ENCODE assay signal across 8 cellular contexts in the genomic region with DNA sequence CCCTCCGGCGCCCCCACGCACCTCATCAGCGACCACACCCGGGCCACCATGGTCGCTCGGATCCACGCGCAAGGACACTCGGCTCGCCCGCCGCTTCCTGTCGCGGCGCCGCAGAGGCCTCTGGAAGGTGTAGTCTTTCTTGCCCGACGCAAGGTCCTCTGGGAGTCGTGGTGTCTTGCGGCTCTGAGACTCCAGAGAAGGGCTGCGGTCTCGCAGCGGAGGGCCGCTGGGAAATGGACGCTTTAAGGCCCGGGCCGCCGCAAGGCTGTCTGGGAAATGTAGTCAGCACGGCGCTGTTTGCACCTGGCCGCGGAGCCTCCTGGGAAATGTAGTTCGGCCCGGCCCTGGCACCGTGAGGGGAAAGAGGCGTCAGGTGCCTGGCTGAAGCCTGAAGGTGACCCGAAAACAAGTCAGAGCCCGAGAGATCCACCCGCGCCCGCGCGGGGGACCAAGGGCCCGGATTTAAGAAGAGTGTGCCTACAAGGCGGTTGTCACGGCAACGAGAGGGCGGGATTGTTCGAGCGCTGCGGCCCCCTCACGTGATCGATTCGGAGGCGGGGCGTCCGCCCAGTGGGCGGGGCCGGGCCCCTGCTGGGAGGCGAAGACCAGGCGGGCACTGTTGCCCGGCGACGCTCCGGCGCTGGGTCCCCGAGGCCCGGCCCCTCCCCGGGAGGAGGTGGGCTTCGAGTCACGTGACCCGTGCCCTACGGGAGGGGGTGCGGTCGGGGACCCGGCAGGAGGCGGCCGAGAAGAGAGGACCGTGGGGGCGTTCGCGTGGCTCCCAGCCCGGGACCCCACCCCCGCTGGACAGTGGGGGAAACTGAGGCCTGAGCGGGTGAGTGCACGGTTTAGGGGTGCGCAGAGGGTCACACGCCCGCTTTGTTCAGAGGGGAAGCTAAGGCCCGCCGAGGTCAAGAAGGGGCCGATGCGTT. TPM values are rescaled to one million over a fixed set of nuclear protein-coding genes. Genes with fewer than 3 reads are reported as not detected.
DNase-seq lines count a peak whose midpoint lies in the region; FAIRE-seq and TF ChIP-seq lines count a peak whose summit lies in the region.

Gene HSD11B1L (plus strand): TSS at position 591 of the 932 bp plus-strand sequence. CDS start 3,806 bp downstream, outside the sequence.
A gene with protein sequence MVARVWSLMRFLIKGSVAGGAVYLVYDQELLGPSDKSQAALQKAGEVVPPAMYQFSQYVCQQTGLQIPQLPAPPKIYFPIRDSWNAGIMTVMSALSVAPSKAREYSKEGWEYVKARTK (minus strand): TSS at position 80 of the 932 bp plus-strand sequence. CDS start 30 bp downstream, at position 50.

- 0 to 2% (median 1%) methylated on average over 59 to 94 of the region's 94 CpGs for WGBS in stomach, 5 donors

- H2AFZ ChIP-seq in Loucy (ENCODE audit: low read length), result peak within 1 kb of the TSS; percentile 97
- peak within 1 kb of the TSS; percentile 44 for H2AFZ ChIP-seq in neural cell (ENCODE audit: low read depth, low read length)

- DNase-seq in EL (peak; percentile 99), H54 (ENCODE audit: insufficient read length, low spot score) (peak; percentile 97), activated gamma-delta T cell (lab: John Stamatoyannopoulos, UW) (peak; percentile 95), fibroblast of villous mesenchyme (ENCODE audit: low read depth) (peak; percentile 99), stomach (peak; percentile 98)

- peaks cover 7% of the 10 kb centered on the region; the same call in 1 of the 2 replicates for H3K79me2 ChIP-seq in Loucy (ENCODE audit: insufficient read depth, low read length)
- peaks cover 19% of the 10 kb centered on the region for H3K79me2 ChIP-seq in neural cell (replicated peaks; ENCODE audit: insufficient read depth, low read length)

- H3F3A ChIP-seq in Loucy (ENCODE audit: low read depth) (no peaks in the 10 kb centered on the region), neural cell (ENCODE audit: insufficient read depth, low read length, poor library complexity, severe bottlenecking) (no peaks in the 10 kb centered on the region)

- H3K4me1 ChIP-seq in Loucy (ENCODE audit: insufficient read depth, low read length, poor library complexity, severe bottlenecking), result no peaks in the 10 kb centered on the region
- H3K4me1 ChIP-seq in stomach, result peaks cover 13 to 26% (median 24%) of the 10 kb centered on the region in 4 donors

- H3K4me3 ChIP-seq in Loucy (ENCODE audit: low read length, poor library complexity, severe bottlenecking) (peak within 1 kb of the TSS; percentile 100), fibroblast of villous mesenchyme (ENCODE audit: low read depth, low read length) (peak within 1 kb of the TSS; percentile 99), neural cell (ENCODE audit: low read length) (peak within 1 kb of the TSS; percentile 84), stomach (peak within 1 kb of the TSS; percentile 70 to 98 (median 80))

- intact Hi-C loops in stomach (cut with DNase I; ENCODE audit: low total_unique reads), result no loop called here

- TF ChIP-seq POLR2A in H54 (IDR thresholded peaks at IDR 0.05; ENCODE audit: low read depth, low read length), result peak; percentile 44; the same call in 1 of the 2 replicates
- TF ChIP-seq POLR2A in Raji (IDR thresholded peaks at IDR 0.05; ENCODE audit: insufficient read depth, low read depth, low read length), result peak; percentile 86
- no peak for TF ChIP-seq POLR2A in stomach (IDR thresholded peaks at IDR 0.05)

- H3K27ac ChIP-seq in neural cell (ENCODE audit: low read length) (peak within 1 kb of the TSS; percentile 75), stomach (peak within 1 kb of the TSS; percentile 85 to 94 (median 91))

- H3K4me2 ChIP-seq in Loucy (ENCODE audit: low read depth, low read length, poor library complexity, severe bottlenecking) (peak within 1 kb of the TSS; percentile 94), neural cell (ENCODE audit: low read length) (peak within 1 kb of the TSS; percentile 88)

- FAIRE-seq in H54 (lab: Jason Lieb, UNC), result peak; percentile 15

- H3K9me2 ChIP-seq in Loucy (replicated peaks; ENCODE audit: low read depth, low read length), result no peaks in the 10 kb centered on the region
- H3K9me2 ChIP-seq in neural cell (ENCODE audit: insufficient read depth, low read length), result no peaks in the 10 kb centered on the region

- TF ChIP-seq CTCF in Loucy (conservative IDR thresholded peaks at IDR 0.05; ENCODE audit: low read length) (no peak), fibroblast of villous mesenchyme (IDR thresholded peaks at IDR 0.05; ENCODE audit: insufficient read depth, low read depth, low read length) (no peak), neural cell (IDR thresholded peaks at IDR 0.05; ENCODE audit: poor library complexity, severe bottlenecking) (no peak), stomach (IDR thresholded peaks at IDR 0.05) (peak in 1 of 7 experiments; percentile 9)

- peak within 1 kb of the TSS; percentile 94 for H3K9ac ChIP-seq in Loucy (ENCODE audit: low read depth, low read length, poor library complexity, severe bottlenecking)
- H3K9ac ChIP-seq in neural cell (ENCODE audit: low read length), result peak within 1 kb of the TSS; percentile 83

- H3K9me3 ChIP-seq in Loucy (ENCODE audit: insufficient read depth, low read depth, low read length) (no peaks in the 10 kb centered on the region), neural cell (ENCODE audit: low read length) (no peaks in the 10 kb centered on the region), stomach (no peaks in the 10 kb centered on the region)

- H4K20me1 ChIP-seq in Loucy (ENCODE audit: insufficient read depth, low read length, poor library complexity, severe bottlenecking) (no peaks in the 10 kb centered on the region), neural cell (ENCODE audit: insufficient read depth) (no peaks in the 10 kb centered on the region)

- TF ChIP-seq EP300 in neural cell (conservative IDR thresholded peaks at IDR 0.05; ENCODE audit: poor library complexity, severe bottlenecking), result peak; percentile 57
- no peak for TF ChIP-seq EP300 in stomach (IDR thresholded peaks at IDR 0.05)

- no peak for TF ChIP-seq RAD21 in neural cell (conservative IDR thresholded peaks at IDR 0.05)

- no peaks in the 10 kb centered on the region for H3K36me3 ChIP-seq in Loucy (ENCODE audit: insufficient read depth, low read length)
- H3K36me3 ChIP-seq in neural cell (ENCODE audit: insufficient read depth, low read length), result no peaks in the 10 kb centered on the region
- peaks cover 0 to 13% (median 12%) of the 10 kb centered on the region in 4 donors for H3K36me3 ChIP-seq in stomach

- H3K27me3 ChIP-seq in Loucy (ENCODE audit: insufficient read depth, low read length, poor library complexity, severe bottlenecking), result no peaks in the 10 kb centered on the region
- H3K27me3 ChIP-seq in neural cell (ENCODE audit: insufficient read depth, low read depth, low read length), result no peaks in the 10 kb centered on the region
- H3K27me3 ChIP-seq in stomach, result no peaks in the 10 kb centered on the region

TF ChIP-seq in neural cell, 6 proteins besides CTCF, POLR2A, EP300 and RAD21:
- TF ChIP-seq POLR2AphosphoS5 (IDR thresholded peaks at IDR 0.05), result peak; percentile 66
- TF ChIP-seq MXI1 (conservative IDR thresholded peaks at IDR 0.05; ENCODE audit: poor library complexity, severe bottlenecking), result peak; percentile 87
- TF ChIP-seq EZH2 (IDR thresholded peaks at IDR 0.05; ENCODE audit: borderline replicate concordance, insufficient read depth, low read length, poor library complexity, severe bottlenecking), result no peak
- TF ChIP-seq TAF1 (IDR thresholded peaks at IDR 0.05; ENCODE audit: low read depth), result peak; percentile 57
- peak; percentile 64 for TF ChIP-seq REST (IDR thresholded peaks at IDR 0.05; ENCODE audit: borderline replicate concordance)
- TF ChIP-seq SMC3 (conservative IDR thresholded peaks at IDR 0.05; ENCODE audit: poor library complexity), result no peak
TF ChIP-seq in neural cell: peak in this region for 4.

RNA-seq across cellular contexts. Expression of gene HSD11B1L, which starts in this region (rescaled TPM):
- total RNA-seq in fibroblast of villous mesenchyme (6.5 and 9.0 TPM in 2 replicates), stomach (10 to 100 TPM in 1 of 5 donors, 1 to 10 TPM in 3, under 1 TPM in 1; 0.89 to 26.8 (median 2.0) TPM)
- polyA plus RNA-seq in neural cell (170 and 223 TPM in 2 replicates), stomach (10 to 100 TPM in 2 of 3 donors, 1 to 10 TPM in 1; 8.9 to 16.5 (median 11.2) TPM)
- 58.5 and 65.5 TPM in 2 replicates for polyA minus RNA-seq in neural cell

RNA-seq across cellular contexts. Expression of the second gene that starts in this region (rescaled TPM):
- total RNA-seq in fibroblast of villous mesenchyme (21.2 and 31.9 TPM in 2 replicates), stomach (100 to 1,000 TPM in 1 of 5 donors, 10 to 100 TPM in 4; 11.0 to 171 (median 27.5) TPM)
- polyA plus RNA-seq in neural cell (46.0 and 52.3 TPM in 2 replicates), stomach (100 to 1,000 TPM in 2 of 3 donors, 10 to 100 TPM in 1; 96.7 to 136 (median 121) TPM)
- polyA minus RNA-seq in neural cell, result 14.0 and 14.4 TPM in 2 replicates

Comparison
In these comparisons a context has a peak if more than half of its experiments do, and no peak if none do; other contexts are left out.
1. Peak in every context shown above with its lines: DNase-seq, H3K4me3 ChIP-seq and H3K27ac ChIP-seq.
2. POLR2A ChIP-seq: peak in H54 (single experiment) and Raji (single experiment); none in stomach (0 of 4).